In the genomic region with DNA sequence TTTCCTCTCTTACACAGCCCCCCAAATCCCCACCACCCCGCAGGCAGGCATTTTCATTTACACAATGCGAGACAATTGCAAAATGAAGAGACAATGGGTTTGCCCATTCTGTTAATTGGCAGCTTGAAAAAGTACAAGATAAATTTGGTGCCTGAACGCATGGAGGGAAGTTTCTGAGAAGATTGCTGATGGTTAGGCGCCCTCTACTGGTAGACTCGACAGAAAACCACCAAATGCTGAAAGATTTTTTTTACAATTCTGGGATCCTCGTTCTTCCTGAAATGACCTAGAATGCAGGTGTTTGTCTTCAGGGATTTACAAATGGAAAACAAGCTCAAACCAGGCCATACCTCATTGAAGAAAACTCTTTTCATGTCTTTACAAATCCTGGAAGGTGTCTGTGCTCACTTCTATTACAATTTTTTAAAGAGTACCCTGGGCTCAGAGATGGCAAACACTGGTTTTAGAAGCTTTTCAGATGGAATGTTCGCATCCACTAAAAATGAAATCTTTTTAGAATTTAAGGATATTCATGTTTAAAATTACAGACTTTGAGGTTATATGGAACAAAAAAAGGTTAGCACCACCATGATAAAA, we compare ENCODE assay signal across 8 cellular contexts.
A peak's percentile ranks its signal among the peaks of the same experiment; 100 is the strongest.
DNase-seq lines count a peak whose midpoint lies in the region; ATAC-seq and TF ChIP-seq lines count a peak whose summit lies in the region.

No MANE protein-coding gene starts in this region.

- no peaks in the 10 kb centered on the region for H3K27me3 ChIP-seq in Panc1 (ENCODE audit: control insufficient read depth, insufficient read depth, low read length)
- H3K27me3 ChIP-seq in parathyroid adenoma (ENCODE audit: control insufficient read depth, insufficient read depth, low read length): no peaks in the 10 kb centered on the region
- no peaks in the 10 kb centered on the region for H3K27me3 ChIP-seq in uterus

- POLR2A ChIA-PET in Panc1 (lab: Charles Lee): no interaction called here

- DNase-seq in CD1c-positive myeloid dendritic cell (ENCODE audit: extremely low spot score) (peak; percentile 72), HK-2 (ENCODE audit: unreplicated experiment) (peak; percentile 37), Panc1 (ENCODE audit: low read depth, low spot score) (peak; percentile 22), activated T-helper 1 cell treated with Interleukin-2 at 50 U/mL for 16 hours (ENCODE audit: low read depth) (peak; percentile 15), fibroblast of the aortic adventitia (ENCODE audit: low read depth) (peak; percentile 84), uterus (peak; percentile 20 to 28)

- TF ChIP-seq CTCF in Panc1 (IDR thresholded peaks at IDR 0.05) (peak; percentile 79), fibroblast of the aortic adventitia (IDR thresholded peaks at IDR 0.05; ENCODE audit: insufficient read depth, low read length) (peak; percentile 78), parathyroid adenoma (IDR thresholded peaks at IDR 0.05) (peak; percentile 81), uterus (IDR thresholded peaks at IDR 0.05) (peak; percentile 58 to 71 (median 60))

- H3K9ac ChIP-seq in parathyroid adenoma: no peak overlapping the region

- H3K9me3 ChIP-seq in Panc1 (ENCODE audit: control insufficient read depth, insufficient read depth, low read depth, low read length) (no peaks in the 10 kb centered on the region), parathyroid adenoma (ENCODE audit: control insufficient read depth, low read length) (no peaks in the 10 kb centered on the region), uterus (no peaks in the 10 kb centered on the region)

- no peak for TF ChIP-seq POLR2A in uterus (IDR thresholded peaks at IDR 0.05)

- H3K4me2 ChIP-seq in parathyroid adenoma (ENCODE audit: low read length): no peak overlapping the region

- H3K4me1 ChIP-seq in Panc1 (ENCODE audit: control insufficient read depth, insufficient read depth, low read length) (no peaks in the 10 kb centered on the region), parathyroid adenoma (no peaks in the 10 kb centered on the region), uterus (no peaks in the 10 kb centered on the region)

- CTCF ChIA-PET in Panc1 (lab: Charles Lee): interaction anchor here (0.5 kb wide), 1 partner anchor 605 kb away, joined by 3 read pairs; no protein-coding TSS in a partner anchor

- H3K36me3 ChIP-seq in Panc1 (ENCODE audit: control insufficient read depth, insufficient read depth, low read length): no peaks in the 10 kb centered on the region
- H3K36me3 ChIP-seq in parathyroid adenoma (ENCODE audit: control insufficient read depth, insufficient read depth, low read length): no peaks in the 10 kb centered on the region
- no peaks in the 10 kb centered on the region for H3K36me3 ChIP-seq in uterus

- H3K27ac ChIP-seq in Panc1 (ENCODE audit: low read length) (no peak overlapping the region), parathyroid adenoma (no peak overlapping the region), uterus (no peak overlapping the region)

- BruUV-seq in Panc1 (replicated peaks; lab: Mats Ljungman, UMichigan): no TSS peak

- no peak overlapping the region for H2AFZ ChIP-seq in parathyroid adenoma

- no peaks in the 10 kb centered on the region for H3K79me2 ChIP-seq in parathyroid adenoma

- ATAC-seq in Panc1 (no peak), GM18861 (IDR thresholded peaks at IDR 0.05; ENCODE audit: unreplicated experiment) (no peak)

- intact Hi-C loops in Panc1 (cut with micrococcal nuclease; ENCODE audit: unreplicated experiment) (loop anchor here (5.0 to 10.0 kb wide), 2 partner anchors 622 to 1329 kb away; a partner anchor contains a TSS), uterus (cut with DNase I; ENCODE audit: low total_unique reads) (no loop called here)

- in situ Hi-C loops in Panc1 (cut with HindIII; ENCODE audit: low pct_unique_long_range_greater_than_20kb, low sequenced_read_pairs): no loop called here

- no peak overlapping the region for H3K4me3 ChIP-seq in Panc1 (ENCODE audit: low read depth in 2 of 2, low read length in 2 of 2)
- no peak overlapping the region for H3K4me3 ChIP-seq in fibroblast of the aortic adventitia (ENCODE audit: low read depth, low read length)
- H3K4me3 ChIP-seq in parathyroid adenoma (ENCODE audit: low read depth, low read length): no peak overlapping the region
- H3K4me3 ChIP-seq in uterus: no peak overlapping the region

Comparison
In these comparisons a context has a peak if more than half of its experiments do, and no peak if none do; other contexts are left out.
1. DNase-seq: peak in every context shown above with its lines; median percentile 84 in fibroblast of the aortic adventitia; 72 in CD1c-positive myeloid dendritic cell; 37 in HK-2; 24 in uterus; 22 in Panc1; 15 in activated T-helper 1 cell treated with Interleukin-2 at 50 U/mL for 16 hours.